Comparison of ENCODE assay signal across 29 cellular contexts in genomic region chr22:50286275-50286674, GRCh38.
"Had no signal": no experiment of that assay in that cellular context is flagged by ENCODE, and none has a peak within 500 bp of the region (broad histone marks: within the 10 kb centered on the region; RNA-seq: fewer than 3 reads in every experiment).

No MANE protein-coding gene starts in this region.

- H3K9me3 ChIP-seq: ascending aorta, esophagus muscularis mucosa, gastrocnemius medialis, heart left ventricle had no signal

- H3K27me3 ChIP-seq: ascending aorta, brain microvascular endothelial cell, dorsolateral prefrontal cortex, esophagus muscularis mucosa, foreskin keratinocyte, gastrocnemius medialis, heart left ventricle had no signal

- H3K27ac Mint-ChIP-seq: activated CD4-positive, alpha-beta memory T cell treated with anti-CD3 and anti-CD28 coated beads, Interleukin-2, amount 10 ng/mL, durations not matched to agents 7 days and 5 days; activated CD4-positive, alpha-beta T cell treated with anti-CD3 and anti-CD28 coated beads for 36 hours; activated CD4-positive, alpha-beta T cell treated with anti-CD3 and anti-CD28 coated beads, Interleukin-2, amount 10 ng/mL, durations not matched to agents 7 days and 5 days; activated naive CD4-positive, alpha-beta T cell treated with anti-CD3 and anti-CD28 coated beads, Interleukin-2, amount 10 ng/mL, durations not matched to agents 7 days and 5 days; activated naive CD4-positive, alpha-beta T cell treated with anti-CD3 and anti-CD28 coated beads, Interleukin-2, amount 50 U/mL, for 72 hours; activated naive CD8-positive, alpha-beta T cell treated with anti-CD3 and anti-CD28 coated beads, Interleukin-2, amount 10 ng/mL, durations not matched to agents 7 days and 5 days; activated T-cell treated with anti-CD3 and anti-CD28 coated beads, Interleukin-2, amount 50 U/mL, for 24 hours; activated T-cell treated with anti-CD3 and anti-CD28 coated beads, Interleukin-2, amount 50 U/mL, for 72 hours; dendritic cell treated with granulocyte-macrophage colony-stimulating factor and Interleukin-4, amounts not matched to agents 40 ng/mL and 50 ng/mL, for 4 days; endodermal cell had no signal

- H3K4me3 Mint-ChIP-seq: activated CD4-positive, alpha-beta memory T cell treated with anti-CD3 and anti-CD28 coated beads, Interleukin-2, amount 10 ng/mL, durations not matched to agents 7 days and 5 days; activated CD4-positive, alpha-beta T cell treated with anti-CD3 and anti-CD28 coated beads for 36 hours; activated CD4-positive, alpha-beta T cell treated with anti-CD3 and anti-CD28 coated beads, Interleukin-2, amount 10 ng/mL, durations not matched to agents 7 days and 5 days; activated naive CD4-positive, alpha-beta T cell treated with anti-CD3 and anti-CD28 coated beads, Interleukin-2, amount 10 ng/mL, durations not matched to agents 7 days and 5 days; activated naive CD8-positive, alpha-beta T cell treated with anti-CD3 and anti-CD28 coated beads, Interleukin-2, amount 10 ng/mL, durations not matched to agents 7 days and 5 days; activated T-cell treated with anti-CD3 and anti-CD28 coated beads, Interleukin-2, amount 50 U/mL, for 24 hours; activated T-cell treated with anti-CD3 and anti-CD28 coated beads, Interleukin-2, amount 50 U/mL, for 72 hours; central memory CD8-positive, alpha-beta T cell; dendritic cell treated with granulocyte-macrophage colony-stimulating factor and Interleukin-4, amounts not matched to agents 40 ng/mL and 50 ng/mL, for 4 days; endodermal cell had no signal

- H3K36me3 Mint-ChIP-seq: activated naive CD4-positive, alpha-beta T cell treated with anti-CD3 and anti-CD28 coated beads, Interleukin-2, amount 10 ng/mL, durations not matched to agents 7 days and 5 days; activated naive CD4-positive, alpha-beta T cell treated with anti-CD3 and anti-CD28 coated beads, Interleukin-2, amount 50 U/mL, for 72 hours; activated naive CD8-positive, alpha-beta T cell treated with anti-CD3 and anti-CD28 coated beads, Interleukin-2, amount 10 ng/mL, durations not matched to agents 7 days and 5 days had no signal

- H3K27ac ChIP-seq: ascending aorta, brain microvascular endothelial cell, coronary artery, esophagus muscularis mucosa, foreskin keratinocyte, gastrocnemius medialis, heart left ventricle had no signal

- H3K4me1 ChIP-seq: ascending aorta, gastrocnemius medialis had no signal

- H3K27me3 Mint-ChIP-seq: activated CD4-positive, alpha-beta memory T cell treated with anti-CD3 and anti-CD28 coated beads, Interleukin-2, amount 10 ng/mL, durations not matched to agents 7 days and 5 days; activated CD4-positive, alpha-beta T cell treated with anti-CD3 and anti-CD28 coated beads, Interleukin-2, amount 10 ng/mL, durations not matched to agents 7 days and 5 days; activated naive CD8-positive, alpha-beta T cell treated with anti-CD3 and anti-CD28 coated beads, Interleukin-2, amount 10 ng/mL, durations not matched to agents 7 days and 5 days; dendritic cell treated with granulocyte-macrophage colony-stimulating factor and Interleukin-4, amounts not matched to agents 40 ng/mL and 50 ng/mL, for 4 days had no signal

- H3K9me3 Mint-ChIP-seq: activated CD4-positive, alpha-beta memory T cell treated with anti-CD3 and anti-CD28 coated beads, Interleukin-2, amount 10 ng/mL, durations not matched to agents 7 days and 5 days; activated CD4-positive, alpha-beta T cell treated with anti-CD3 and anti-CD28 coated beads, Interleukin-2, amount 10 ng/mL, durations not matched to agents 7 days and 5 days; activated naive CD4-positive, alpha-beta T cell treated with anti-CD3 and anti-CD28 coated beads, Interleukin-2, amount 10 ng/mL, durations not matched to agents 7 days and 5 days; activated naive CD4-positive, alpha-beta T cell treated with anti-CD3 and anti-CD28 coated beads, Interleukin-2, amount 50 U/mL, for 72 hours; activated naive CD8-positive, alpha-beta T cell treated with anti-CD3 and anti-CD28 coated beads, Interleukin-2, amount 10 ng/mL, durations not matched to agents 7 days and 5 days; activated T-cell treated with anti-CD3 and anti-CD28 coated beads, Interleukin-2, amount 50 U/mL, for 24 hours; activated T-cell treated with anti-CD3 and anti-CD28 coated beads, Interleukin-2, amount 50 U/mL, for 72 hours; central memory CD8-positive, alpha-beta T cell; dendritic cell treated with granulocyte-macrophage colony-stimulating factor and Interleukin-4, amounts not matched to agents 40 ng/mL and 50 ng/mL, for 4 days; endodermal cell had no signal

- DNase-seq: activated CD4-positive, alpha-beta memory T cell treated with anti-CD3 and anti-CD28 coated beads, Interleukin-2, amount 10 ng/mL, durations not matched to agents 7 days and 5 days; activated CD4-positive, alpha-beta T cell treated with anti-CD3 and anti-CD28 coated beads for 36 hours; activated CD4-positive, alpha-beta T cell treated with anti-CD3 and anti-CD28 coated beads, Interleukin-2, amount 10 ng/mL, durations not matched to agents 7 days and 5 days; activated CD4-positive, alpha-beta T cell treated with anti-CD3 and anti-CD28 coated beads, Interleukin-2, amount 50 U/mL, for 4 hours; activated CD4-positive, CD25-positive, alpha-beta regulatory T cell; activated CD4-positive, CD25-positive, alpha-beta regulatory T cell treated with anti-CD3 and anti-CD28 coated beads, Interleukin-2, amount 50 U/mL, for 72 hours; activated CD8-positive, alpha-beta memory T cell treated with anti-CD3 and anti-CD28 coated beads, Interleukin-2, amount 50 U/mL, for 48 hours; activated gamma-delta T cell; activated naive CD4-positive, alpha-beta T cell; activated naive CD4-positive, alpha-beta T cell treated with anti-CD3 and anti-CD28 coated beads, Interleukin-2, amount 10 ng/mL, durations not matched to agents 7 days and 5 days; activated naive CD8-positive, alpha-beta T cell treated with anti-CD3 and anti-CD28 coated beads, Interleukin-2, amount 10 ng/mL, durations not matched to agents 7 days and 5 days; activated T-cell treated with anti-CD3 and anti-CD28 coated beads for 4 hours; activated T-cell treated with anti-CD3 and anti-CD28 coated beads, Interleukin-2, amount 50 U/mL, for 24 hours; activated T-cell treated with anti-CD3 and anti-CD28 coated beads, Interleukin-2, amount 50 U/mL, for 72 hours; brain microvascular endothelial cell; dorsolateral prefrontal cortex; effector memory CD4-positive, alpha-beta T cell; endodermal cell; foreskin keratinocyte; gastrocnemius medialis; glutamatergic neuron; heart left ventricle; T-helper 2 cell had no signal

- H3K4me1 Mint-ChIP-seq: activated CD4-positive, alpha-beta memory T cell treated with anti-CD3 and anti-CD28 coated beads, Interleukin-2, amount 10 ng/mL, durations not matched to agents 7 days and 5 days; activated CD4-positive, alpha-beta T cell treated with anti-CD3 and anti-CD28 coated beads for 36 hours; activated CD4-positive, alpha-beta T cell treated with anti-CD3 and anti-CD28 coated beads, Interleukin-2, amount 10 ng/mL, durations not matched to agents 7 days and 5 days; activated naive CD4-positive, alpha-beta T cell treated with anti-CD3 and anti-CD28 coated beads, Interleukin-2, amount 10 ng/mL, durations not matched to agents 7 days and 5 days; activated naive CD8-positive, alpha-beta T cell treated with anti-CD3 and anti-CD28 coated beads, Interleukin-2, amount 10 ng/mL, durations not matched to agents 7 days and 5 days; central memory CD8-positive, alpha-beta T cell; endodermal cell had no signal

- H3K4me3 ChIP-seq: ascending aorta, coronary artery, dorsolateral prefrontal cortex, esophagus muscularis mucosa, gastrocnemius medialis, heart left ventricle had no signal
